Comparison of ENCODE assay signal across 15 cellular contexts in the genomic region with DNA sequence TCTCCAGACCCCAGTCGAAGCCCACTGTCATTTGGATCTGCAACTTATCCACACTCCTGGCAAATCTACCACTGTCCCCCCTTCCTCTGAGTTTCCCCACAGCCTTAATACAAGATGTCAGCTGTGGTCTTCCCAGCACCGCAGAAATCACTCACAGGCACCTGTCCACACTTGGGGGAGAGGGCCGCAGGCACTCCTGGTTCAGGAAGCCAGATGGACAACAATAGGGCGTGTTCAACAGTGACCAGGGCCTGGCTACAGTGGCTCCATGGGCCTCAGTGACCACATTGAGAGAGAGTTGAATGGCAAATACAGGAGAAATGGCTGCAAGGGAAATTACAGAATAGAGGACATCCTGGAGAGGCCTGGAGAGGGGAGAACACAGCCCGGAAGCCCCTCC.
DNase-seq lines count a peak whose midpoint lies in the region; ATAC-seq, FAIRE-seq and TF ChIP-seq lines count a peak whose summit lies in the region.
"Had no signal": no experiment of that assay in that cellular context is flagged by ENCODE, and none has a peak within 500 bp of the region (broad histone marks: within the 10 kb centered on the region; RNA-seq: fewer than 3 reads in every experiment).

No MANE protein-coding gene starts in this region.

- no peak overlapping the region for H3K4me2 ChIP-seq in astrocyte (ENCODE audit: low read length)
- H3K4me2 ChIP-seq: GM23338 had no signal

- H3K27ac Mint-ChIP-seq in astrocyte (ENCODE audit: unreplicated experiment) (peak overlapping the region; percentile 23), endothelial cell (ENCODE audit: unreplicated experiment) (peak overlapping the region; percentile 89), nephron progenitor cell (peak overlapping the region; percentile 39), CD14-positive monocyte (no peak overlapping the region)
- no peak overlapping the region for H3K27ac Mint-ChIP-seq in activated T-cell treated with anti-CD3 and anti-CD28 coated beads, Interleukin-2, amount 50 U/mL, for 72 hours
- H3K27ac Mint-ChIP-seq: CD8-positive, alpha-beta memory T cell; GM23338 had no signal

- no peak for FAIRE-seq in astrocyte (lab: Jason Lieb, UNC)
- FAIRE-seq: A204.1 had no signal

- H3K4me3 ChIP-seq in astrocyte (ENCODE audit: insufficient read depth, low read depth, low read length) (no peak overlapping the region), spleen (no peak overlapping the region)
- H3K4me3 ChIP-seq: GM23338 had no signal

- H3K27me3 ChIP-seq in astrocyte (ENCODE audit: insufficient read depth, low read length): no peaks in the 10 kb centered on the region
- H3K27me3 ChIP-seq in spleen (replicated peaks in 1 of 7): peaks cover 0 to 24% (median 0%) of the 10 kb centered on the region in 7 donors

- H3K9me3 Mint-ChIP-seq in astrocyte (ENCODE audit: unreplicated experiment): no peaks in the 10 kb centered on the region
- H3K9me3 Mint-ChIP-seq in endothelial cell (ENCODE audit: unreplicated experiment): no peaks in the 10 kb centered on the region
- H3K9me3 Mint-ChIP-seq in nephron progenitor cell: no peaks in the 10 kb centered on the region
- no peaks in the 10 kb centered on the region for H3K9me3 Mint-ChIP-seq in CD14-positive monocyte
- no peaks in the 10 kb centered on the region for H3K9me3 Mint-ChIP-seq in activated T-cell treated with anti-CD3 and anti-CD28 coated beads, Interleukin-2, amount 50 U/mL, for 72 hours
- H3K9me3 Mint-ChIP-seq: CD8-positive, alpha-beta memory T cell; GM23338; H9 had no signal

- H3K27ac ChIP-seq in astrocyte (ENCODE audit: low read depth, low read length): no peak overlapping the region
- H3K27ac ChIP-seq in spleen: no peak overlapping the region

- DNase-seq in astrocyte (ENCODE audit: low read depth) (no peak), endothelial cell (ENCODE audit: low spot score) (no peak), nephron progenitor cell (no peak), spleen (peak; percentile 28), CD14-positive monocyte (ENCODE audit: low spot score) (no peak)
- no peak for DNase-seq in activated T-cell treated with anti-CD3 and anti-CD28 coated beads, Interleukin-2, amount 50 U/mL, for 72 hours
- DNase-seq: CD8-positive, alpha-beta memory T cell; DMS53; GF-D8; H9; IMR-90 had no signal

- H3K36me3 Mint-ChIP-seq in astrocyte (ENCODE audit: low read depth, unreplicated experiment) (peaks cover 33% of the 10 kb centered on the region), endothelial cell (ENCODE audit: low read depth, unreplicated experiment) (peaks cover 9% of the 10 kb centered on the region), nephron progenitor cell (ENCODE audit: low read depth) (peaks cover 27% of the 10 kb centered on the region), CD14-positive monocyte (no peaks in the 10 kb centered on the region)
- H3K36me3 Mint-ChIP-seq in activated T-cell treated with anti-CD3 and anti-CD28 coated beads, Interleukin-2, amount 50 U/mL, for 72 hours (ENCODE audit: insufficient read depth in 2 of 2): no peaks in the 10 kb centered on the region
- H3K36me3 Mint-ChIP-seq: CD8-positive, alpha-beta memory T cell had no signal

- H3K4me3 Mint-ChIP-seq in astrocyte (ENCODE audit: unreplicated experiment): no peak overlapping the region
- no peak overlapping the region for H3K4me3 Mint-ChIP-seq in endothelial cell (ENCODE audit: unreplicated experiment)
- no peak overlapping the region for H3K4me3 Mint-ChIP-seq in nephron progenitor cell
- H3K4me3 Mint-ChIP-seq in CD14-positive monocyte: no peak overlapping the region
- no peak overlapping the region for H3K4me3 Mint-ChIP-seq in activated T-cell treated with anti-CD3 and anti-CD28 coated beads, Interleukin-2, amount 50 U/mL, for 72 hours
- H3K4me3 Mint-ChIP-seq: CD8-positive, alpha-beta memory T cell; GM23338; H9 had no signal

- peaks cover 3% of the 10 kb centered on the region for H4K20me1 ChIP-seq in astrocyte (ENCODE audit: insufficient read depth, low read length)

- H3K36me3 ChIP-seq in astrocyte (ENCODE audit: insufficient read depth, low read length) (no peaks in the 10 kb centered on the region), spleen (no peaks in the 10 kb centered on the region)

- intact Hi-C loops in spleen (cut with DNase I; ENCODE audit: low total_unique reads): no loop called here
- intact Hi-C loops in CD14-positive monocyte (cut with micrococcal nuclease): no loop called here

- H3K9ac ChIP-seq in astrocyte (ENCODE audit: low read length): no peak overlapping the region

- H3K4me1 Mint-ChIP-seq in astrocyte (ENCODE audit: low read depth, unreplicated experiment) (peaks cover 21% of the 10 kb centered on the region), endothelial cell (ENCODE audit: unreplicated experiment) (peaks cover 35% of the 10 kb centered on the region), nephron progenitor cell (peaks cover 67% of the 10 kb centered on the region), CD14-positive monocyte (no peaks in the 10 kb centered on the region)
- no peaks in the 10 kb centered on the region for H3K4me1 Mint-ChIP-seq in activated T-cell treated with anti-CD3 and anti-CD28 coated beads, Interleukin-2, amount 50 U/mL, for 72 hours (ENCODE audit: low read depth)
- H3K4me1 Mint-ChIP-seq: CD8-positive, alpha-beta memory T cell had no signal

- H3K4me1 ChIP-seq in astrocyte (ENCODE audit: insufficient read depth, low read length) (no peaks in the 10 kb centered on the region), spleen (peaks cover 0 to 5% (median 0%) of the 10 kb centered on the region in 6 donors)
- H3K4me1 ChIP-seq: Caco-2 had no signal

- H3K9me3 ChIP-seq in astrocyte (ENCODE audit: insufficient read depth, low read depth, low read length) (no peaks in the 10 kb centered on the region), spleen (no peaks in the 10 kb centered on the region)
- H3K9me3 ChIP-seq: Caco-2 had no signal

- ATAC-seq in activated T-cell treated with anti-CD3 and anti-CD28 coated beads, Interleukin-2, amount 50 U/mL, for 72 hours (replicated peaks in 1 of 2): no peak
- no peak for ATAC-seq in HG02642 (IDR thresholded peaks at IDR 0.05; ENCODE audit: poor library complexity, unreplicated experiment)

- H3K79me2 ChIP-seq in astrocyte (ENCODE audit: insufficient read depth, low read length): no peaks in the 10 kb centered on the region

- no peak overlapping the region for H2AFZ ChIP-seq in astrocyte (ENCODE audit: low read depth, low read length)

- no peak for TF ChIP-seq POLR2A in spleen (IDR thresholded peaks at IDR 0.05)

- H3K27me3 Mint-ChIP-seq in astrocyte (ENCODE audit: low read depth, unreplicated experiment) (no peaks in the 10 kb centered on the region), endothelial cell (ENCODE audit: unreplicated experiment) (peaks cover 13% of the 10 kb centered on the region), nephron progenitor cell (ENCODE audit: low read depth, poor library complexity) (peaks cover 3% of the 10 kb centered on the region), CD14-positive monocyte (ENCODE audit: low read depth in 3 of 3) (peaks cover 13 to 22% (median 18%) of the 10 kb centered on the region in 3 donors)
- peaks cover 23% of the 10 kb centered on the region for H3K27me3 Mint-ChIP-seq in activated T-cell treated with anti-CD3 and anti-CD28 coated beads, Interleukin-2, amount 50 U/mL, for 72 hours (ENCODE audit: low read depth)

- TF ChIP-seq CTCF in astrocyte (IDR thresholded peaks at IDR 0.05; ENCODE audit: insufficient read depth, low read depth, low read length) (no peak), endothelial cell (IDR thresholded peaks at IDR 0.05; ENCODE audit: unreplicated experiment) (no peak), nephron progenitor cell (IDR thresholded peaks at IDR 0.05) (no peak), spleen (IDR thresholded peaks at IDR 0.05 in 8 of 11, conservative IDR thresholded peaks at IDR 0.05 in 3 of 11) (no peak), CD14-positive monocyte (IDR thresholded peaks at IDR 0.05) (no peak)

- WGBS in spleen, 5 donors: 66 to 84% (median 72%) methylated on average over 5 of the region's 5 CpGs

Comparison
In these comparisons a context has a peak if more than half of its experiments do, and no peak if none do; other contexts are left out.
1. H3K27ac Mint-ChIP-seq: peak in astrocyte (single experiment), endothelial cell (single experiment) and nephron progenitor cell (single experiment); none in CD14-positive monocyte (0 of 7) and activated T-cell treated with anti-CD3 and anti-CD28 coated beads, Interleukin-2, amount 50 U/mL, for 72 hours (single experiment).